27 cellular contexts compared by ENCODE assay signal in the genomic region with DNA sequence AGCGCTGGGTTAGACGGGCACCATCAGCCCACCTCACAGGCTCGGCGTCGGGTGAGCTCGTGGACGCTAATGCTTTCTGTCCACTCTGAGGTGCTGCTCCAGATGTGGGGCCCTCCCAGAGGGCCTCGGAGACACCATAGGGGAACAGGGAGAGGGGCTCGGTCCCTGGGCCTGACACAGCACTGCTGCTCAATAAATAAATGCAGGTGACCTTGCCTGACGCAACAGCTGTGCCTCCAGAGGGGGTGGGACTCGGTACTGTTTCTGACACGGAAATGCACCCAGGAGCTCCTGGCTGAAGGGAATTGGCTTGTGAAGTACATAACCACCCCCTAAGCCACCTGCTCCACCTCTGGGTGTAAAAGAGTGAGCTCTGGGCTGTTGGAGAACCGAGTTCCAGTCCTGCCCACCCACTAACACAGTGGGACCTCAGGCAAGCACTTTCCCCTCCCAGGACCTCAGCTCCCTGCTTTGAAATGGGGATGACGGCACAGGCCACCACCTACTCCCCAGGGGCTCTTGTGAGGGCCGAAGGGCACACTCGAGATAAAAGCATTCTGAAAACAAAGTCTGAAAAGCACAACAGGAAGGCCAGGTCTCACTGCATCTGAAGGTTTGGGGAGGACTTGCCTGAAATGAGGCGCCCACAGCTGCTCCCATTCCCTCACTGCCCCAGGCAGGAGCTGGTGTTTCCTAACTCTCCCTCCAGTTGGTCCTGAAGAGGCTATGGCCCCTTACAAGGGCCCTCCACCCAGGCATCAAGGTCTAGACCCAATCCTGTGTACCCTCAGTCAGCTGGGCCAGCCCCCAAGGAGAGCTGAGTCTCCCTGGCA. TPM values are rescaled to one million over a fixed set of nuclear protein-coding genes. Genes with fewer than 3 reads are reported as not detected.
"Had no signal": no experiment of that assay in that cellular context is flagged by ENCODE, and none has a peak within 500 bp of the region (broad histone marks: within the 10 kb centered on the region; RNA-seq: fewer than 3 reads in every experiment).

No MANE protein-coding gene starts in this region.

- H3K36me3 ChIP-seq: breast epithelium, colonic mucosa, neural progenitor cell, spleen, vagina had no signal

- H2AFZ ChIP-seq: neural progenitor cell had no signal

- H3K27me3 ChIP-seq: colonic mucosa, vagina had no signal

- H3K4me3 ChIP-seq: breast epithelium, colonic mucosa, dorsolateral prefrontal cortex, esophagus muscularis mucosa, neural progenitor cell, spleen, thoracic aorta, vagina had no signal

- DNase-seq: activated CD4-positive, alpha-beta T cell treated with anti-CD3 and anti-CD28 coated beads, Interleukin-2, amount 50 U/mL, for 4 hours; activated CD8-positive, alpha-beta memory T cell treated with anti-CD3 and anti-CD28 coated beads for 24 hours; activated CD8-positive, alpha-beta memory T cell treated with anti-CD3 and anti-CD28 coated beads, Interleukin-2, amount 50 U/mL, for 4 hours; activated naive CD4-positive, alpha-beta T cell treated with anti-CD3 and anti-CD28 coated beads for 36 hours; activated naive CD8-positive, alpha-beta T cell treated with anti-CD3 and anti-CD28 coated beads, Interleukin-2, amount 10 ng/mL, durations not matched to agents 7 days and 5 days; activated T-cell treated with anti-CD3 and anti-CD28 coated beads, Interleukin-2, amount 50 U/mL, for 48 hours; amniotic stem cell; colonic mucosa; dorsolateral prefrontal cortex; effector memory CD8-positive, alpha-beta T cell; glutamatergic neuron; hypothalamus; left ventricle myocardium superior; mammary epithelial cell; naive thymus-derived CD8-positive, alpha-beta T cell; spleen; stimulated activated CD4-positive, alpha-beta T cell treated with anti-CD3 and anti-CD28 coated beads, Interleukin-4, amount 100 ng/mL, for 1 hour; stimulated activated naive CD4-positive, alpha-beta T cell treated with Interleukin-2 at 50 U/mL for 16 hours had no signal

- H3K9me3 ChIP-seq: breast epithelium, colonic mucosa, esophagus muscularis mucosa, spleen, thoracic aorta, vagina had no signal

- H3K27ac ChIP-seq: breast epithelium, colonic mucosa, dorsolateral prefrontal cortex, esophagus muscularis mucosa, neural progenitor cell, spleen, thoracic aorta, vagina had no signal

- H3K4me2 ChIP-seq: neural progenitor cell had no signal

- H3K4me1 ChIP-seq: breast epithelium, colonic mucosa, neural progenitor cell had no signal

- ATAC-seq: effector memory CD8-positive, alpha-beta T cell; left ventricle myocardium superior; naive thymus-derived CD8-positive, alpha-beta T cell had no signal

- H3K9ac ChIP-seq: neural progenitor cell had no signal

- FAIRE-seq: frontal cortex, islet of Langerhans had no signal

RNA-seq across cellular contexts. Expression of gene KCNK15, which starts 6.7 kb away (rescaled TPM):
- total RNA-seq: activated naive CD8-positive, alpha-beta T cell treated with anti-CD3 and anti-CD28 coated beads, Interleukin-2, amount 10 ng/mL, durations not matched to agents 7 days and 5 days; frontal cortex; naive thymus-derived CD8-positive, alpha-beta T cell had no signal
- polyA plus RNA-seq: naive thymus-derived CD8-positive, alpha-beta T cell had no signal

RNA-seq across cellular contexts. Expression of gene CCN5, which starts 37.1 kb away (rescaled TPM):
- total RNA-seq: activated naive CD4-positive, alpha-beta T cell treated with anti-CD3 and anti-CD28 coated beads for 36 hours; activated naive CD8-positive, alpha-beta T cell treated with anti-CD3 and anti-CD28 coated beads, Interleukin-2, amount 10 ng/mL, durations not matched to agents 7 days and 5 days; frontal cortex; mesothelial cell of epicardium; naive thymus-derived CD8-positive, alpha-beta T cell; progenitor cell of endocrine pancreas had no signal
- polyA plus RNA-seq: mammary epithelial cell; naive thymus-derived CD8-positive, alpha-beta T cell had no signal

RNA-seq across cellular contexts. Expression of gene RIMS4, which starts 58.0 kb away (rescaled TPM):
- total RNA-seq: activated naive CD8-positive, alpha-beta T cell treated with anti-CD3 and anti-CD28 coated beads, Interleukin-2, amount 10 ng/mL, durations not matched to agents 7 days and 5 days; naive thymus-derived CD8-positive, alpha-beta T cell; spleen had no signal
- polyA plus RNA-seq: mammary epithelial cell; naive thymus-derived CD8-positive, alpha-beta T cell had no signal
